ENCODE assay signal across 13 cellular contexts in the genomic region with DNA sequence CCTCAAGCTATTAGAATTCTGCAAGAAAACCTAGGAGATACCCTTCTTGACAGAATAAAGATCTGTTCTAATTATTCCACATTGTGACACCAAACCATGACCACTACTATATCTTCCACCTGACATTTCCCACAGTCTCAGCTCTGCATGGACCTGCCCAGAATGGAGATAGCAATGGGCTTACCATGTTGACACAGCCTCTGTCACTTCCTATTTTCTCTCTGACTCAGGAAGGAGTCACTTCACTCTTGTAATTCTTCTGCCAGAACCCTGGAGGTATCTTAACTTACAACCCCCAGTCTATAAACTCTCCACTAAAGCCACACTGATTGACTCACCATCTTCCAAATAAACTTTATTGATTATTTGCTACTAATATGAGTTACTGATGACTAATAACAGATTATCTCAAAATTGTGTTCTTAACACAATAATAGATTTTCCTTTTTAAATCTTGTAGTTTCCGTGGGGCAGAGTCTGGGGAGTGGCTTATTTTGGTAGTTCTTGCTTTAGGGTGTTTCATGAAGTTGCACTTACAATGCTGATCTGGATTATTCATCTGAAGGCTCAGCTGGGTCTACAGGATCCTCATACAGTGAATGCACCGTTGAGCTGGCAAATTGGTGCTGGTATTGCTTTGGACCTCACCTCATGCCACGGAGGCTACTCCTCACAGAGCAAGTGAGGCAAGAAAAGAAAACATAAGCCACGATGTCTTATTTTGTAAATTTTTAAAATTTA.
DNase-seq lines count a peak whose midpoint lies in the region; ATAC-seq and TF ChIP-seq lines count a peak whose summit lies in the region.
"Had no signal": no experiment of that assay in that cellular context is flagged by ENCODE, and none has a peak within 500 bp of the region (broad histone marks: within the 10 kb centered on the region; RNA-seq: fewer than 3 reads in every experiment).

No MANE protein-coding gene starts in this region.

- peak; percentile 3 for DNase-seq in Daoy (ENCODE audit: low read depth)
- DNase-seq in NCI-H226: peak; percentile 31
- DNase-seq in astrocyte of the spinal cord (ENCODE audit: low read depth, low spot score): peak; percentile 84
- DNase-seq in kidney glomerular epithelial cell (lab: John Stamatoyannopoulos, UW): peak; percentile 76
- DNase-seq in mucosa of gallbladder (ENCODE audit: low spot score): no peak
- no peak for DNase-seq in CD8-positive, alpha-beta T cell
- DNase-seq: activated CD8-positive, alpha-beta memory T cell treated with anti-CD3 and anti-CD28 coated beads, Interleukin-2, amount 50 U/mL, for 48 hours; NCI-H187 treated with DMSO at 0.1 percent for 48 hours; posterior cingulate gyrus; stimulated activated naive CD8-positive, alpha-beta T cell treated with anti-CD3 and anti-CD28 coated beads, Interleukin-15, Interleukin-2, amounts not matched to agents 100 U/mL and 50 U/mL, for 24 hours had no signal

- no peaks in the 10 kb centered on the region for H3K4me1 ChIP-seq in CD8-positive, alpha-beta T cell (ENCODE audit: insufficient read depth, low read length)

- no peaks in the 10 kb centered on the region for H3K36me3 Mint-ChIP-seq in CD8-positive, alpha-beta T cell
- H3K36me3 Mint-ChIP-seq: IgD-negative memory B cell had no signal

- CTCF ChIA-PET in CD8-positive, alpha-beta T cell (lab: Charles Lee): no interaction called here

- ATAC-seq in GM21786 (IDR thresholded peaks at IDR 0.05; ENCODE audit: unreplicated experiment) (no peak), GM18909 (IDR thresholded peaks at IDR 0.05; ENCODE audit: poor library complexity, unreplicated experiment) (no peak)
- no peak for ATAC-seq in CD8-positive, alpha-beta T cell
- ATAC-seq: stimulated activated naive CD8-positive, alpha-beta T cell treated with anti-CD3 and anti-CD28 coated beads, Interleukin-15, Interleukin-2, amounts not matched to agents 100 U/mL and 50 U/mL, for 24 hours had no signal

- H3K4me3 Mint-ChIP-seq in CD8-positive, alpha-beta T cell: no peak overlapping the region
- H3K4me3 Mint-ChIP-seq: IgD-negative memory B cell had no signal

- H3K27ac ChIP-seq in CD8-positive, alpha-beta T cell (ENCODE audit: low read depth, low read length): no peak overlapping the region

- no peaks in the 10 kb centered on the region for H3K27me3 ChIP-seq in CD8-positive, alpha-beta T cell (ENCODE audit: insufficient read depth, low read length)

- intact Hi-C loops in CD8-positive, alpha-beta T cell (cut with DNase I, micrococcal nuclease): no loop called here

- TF ChIP-seq CTCF in astrocyte of the spinal cord (IDR thresholded peaks at IDR 0.05; ENCODE audit: low read depth, low read length): no peak
- TF ChIP-seq CTCF in CD8-positive, alpha-beta T cell (IDR thresholded peaks at IDR 0.05): no peak

- in situ Hi-C loops in astrocyte of the spinal cord (cut with HindIII; ENCODE audit: low sequenced_read_pairs): no loop called here

- H3K27ac Mint-ChIP-seq in CD8-positive, alpha-beta T cell: no peak overlapping the region
- H3K27ac Mint-ChIP-seq: IgD-negative memory B cell had no signal

- POLR2A ChIA-PET in CD8-positive, alpha-beta T cell (lab: Charles Lee): no interaction called here

- peaks cover 3% of the 10 kb centered on the region for H3K9me3 Mint-ChIP-seq in CD8-positive, alpha-beta T cell
- H3K9me3 Mint-ChIP-seq: IgD-negative memory B cell had no signal

- no peaks in the 10 kb centered on the region for H3K4me1 Mint-ChIP-seq in CD8-positive, alpha-beta T cell (ENCODE audit: low read depth)
- H3K4me1 Mint-ChIP-seq: IgD-negative memory B cell had no signal

- H3K36me3 ChIP-seq in CD8-positive, alpha-beta T cell (ENCODE audit: insufficient read depth, low read length): no peaks in the 10 kb centered on the region

- H3K9me3 ChIP-seq in CD8-positive, alpha-beta T cell (ENCODE audit: low read length): no peaks in the 10 kb centered on the region

- H3K27me3 Mint-ChIP-seq in CD8-positive, alpha-beta T cell (ENCODE audit: low read depth): no peaks in the 10 kb centered on the region

- H3K4me3 ChIP-seq in astrocyte of the spinal cord (ENCODE audit: low read depth, low read length): no peak overlapping the region
- H3K4me3 ChIP-seq in CD8-positive, alpha-beta T cell (ENCODE audit: low read depth, low read length): no peak overlapping the region

Comparison
In these comparisons a context has a peak if more than half of its experiments do, and no peak if none do; other contexts are left out.
1. DNase-seq: peak in Daoy (single experiment), NCI-H226 (single experiment), astrocyte of the spinal cord (single experiment) and kidney glomerular epithelial cell (single experiment); none in mucosa of gallbladder (single experiment) and CD8-positive, alpha-beta T cell (0 of 7).